ENCODE assay signal across 36 cellular contexts in the genomic region with DNA sequence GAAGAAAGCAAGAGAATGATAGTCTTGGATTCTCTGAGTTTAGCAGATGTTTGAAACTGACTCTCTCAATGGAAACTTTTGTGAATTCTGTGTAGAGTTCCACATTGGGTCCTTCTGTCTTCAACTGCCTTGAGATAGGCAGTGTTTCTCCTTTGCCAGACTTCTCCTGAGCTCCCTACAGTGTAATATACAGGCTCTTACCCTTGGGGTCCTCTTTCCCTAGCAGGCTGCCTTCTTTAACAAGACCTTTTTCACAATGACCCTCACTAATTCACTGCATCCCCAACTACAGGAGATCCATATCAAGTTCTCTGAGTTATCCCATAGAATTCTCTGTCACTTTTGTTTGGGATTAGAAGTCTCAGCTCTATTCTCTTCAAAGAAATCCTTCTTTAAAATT.
"Had no signal": no experiment of that assay in that cellular context is flagged by ENCODE, and none has a peak within 500 bp of the region (broad histone marks: within the 10 kb centered on the region; RNA-seq: fewer than 3 reads in every experiment).

No MANE protein-coding gene starts in this region.

- H3K9me3 ChIP-seq: adrenal gland had no signal

- DNase-seq: activated CD4-positive, alpha-beta memory T cell treated with anti-CD3 and anti-CD28 coated beads for 36 hours; activated CD4-positive, alpha-beta T cell treated with anti-CD3 and anti-CD28 coated beads for 4 hours; activated CD4-positive, alpha-beta T cell treated with anti-CD3 and anti-CD28 coated beads, Interleukin-2, amount 10 ng/mL, durations not matched to agents 24 days and 14 days; activated CD4-positive, alpha-beta T cell treated with anti-CD3 and anti-CD28 coated beads, Interleukin-2, amount 50 U/mL, for 1 hour; activated CD4-positive, alpha-beta T cell treated with anti-CD3 and anti-CD28 coated beads, Interleukin-2, amount 50 U/mL, for 4 hours; activated CD4-positive, CD25-positive, alpha-beta regulatory T cell; activated CD8-positive, alpha-beta memory T cell treated with anti-CD3 and anti-CD28 coated beads, Interleukin-2, amount 50 U/mL, for 4 hours; activated CD8-positive, alpha-beta T cell treated with anti-CD3 and anti-CD28 coated beads for 36 hours; activated effector memory CD4-positive, alpha-beta T cell treated with anti-CD3 and anti-CD28 coated beads, Interleukin-2, amount 50 U/mL, for 16 hours; activated gamma-delta T cell treated with Interleukin-2 at 50 U/mL for 16 hours; activated naive CD4-positive, alpha-beta T cell; activated naive CD4-positive, alpha-beta T cell treated with anti-CD3 and anti-CD28 coated beads for 36 hours; activated naive CD4-positive, alpha-beta T cell treated with anti-CD3 and anti-CD28 coated beads, Interleukin-2, amount 50 U/mL, for 16 hours; activated naive CD8-positive, alpha-beta T cell treated with anti-CD3 and anti-CD28 coated beads for 36 hours; activated T-cell treated with anti-CD3 and anti-CD28 coated beads for 4 hours; activated T-cell treated with anti-CD3 and anti-CD28 coated beads, Interleukin-2, amount 50 U/mL, for 1 hour; activated T-cell treated with anti-CD3 and anti-CD28 coated beads, Interleukin-2, amount 50 U/mL, for 4 hours; activated T-cell treated with anti-CD3 and anti-CD28 coated beads, Interleukin-2, amount 50 U/mL, for 72 hours; adrenal gland; amniotic stem cell; aorta; central memory CD4-positive, alpha-beta T cell; T-helper 1 cell; T-helper 2 cell; T-helper 9 cell had no signal

- ATAC-seq: activated CD4-positive, CD25-positive, alpha-beta regulatory T cell treated with anti-CD3 and anti-CD28 coated beads, Interleukin-2, amount 50 U/mL, for 24 hours; activated CD8-positive, alpha-beta T cell treated with anti-CD3 and anti-CD28 coated beads for 36 hours; activated naive CD4-positive, alpha-beta T cell treated with anti-CD3 and anti-CD28 coated beads, Interleukin-2, amount 50 U/mL, for 72 hours; activated T-cell treated with anti-CD3 and anti-CD28 coated beads, Interleukin-2, amount 50 U/mL, for 4 hours; activated T-cell treated with anti-CD3 and anti-CD28 coated beads, Interleukin-2, amount 50 U/mL, for 72 hours; activated T-helper 17 cell treated with anti-CD3 and anti-CD28 coated beads, Interleukin-2, amount 50 U/mL, for 72 hours had no signal

- H3K27ac Mint-ChIP-seq: activated CD4-positive, alpha-beta memory T cell treated with anti-CD3 and anti-CD28 coated beads for 36 hours; activated CD4-positive, alpha-beta T cell treated with anti-CD3 and anti-CD28 coated beads, Interleukin-2, amount 10 ng/mL, durations not matched to agents 24 days and 14 days; activated CD8-positive, alpha-beta T cell treated with anti-CD3 and anti-CD28 coated beads for 36 hours; activated naive CD4-positive, alpha-beta T cell treated with anti-CD3 and anti-CD28 coated beads for 36 hours; activated naive CD4-positive, alpha-beta T cell treated with anti-CD3 and anti-CD28 coated beads, Interleukin-2, amount 50 U/mL, for 72 hours; activated naive CD8-positive, alpha-beta T cell treated with anti-CD3 and anti-CD28 coated beads for 36 hours; activated T-cell treated with anti-CD3 and anti-CD28 coated beads, Interleukin-2, amount 50 U/mL, for 72 hours; activated T-helper 1 cell treated with anti-CD3 and anti-CD28 coated beads, Interleukin-12 subunit alpha, Interleukin-12 subunit beta, Interleukin-2, Interleukin-4 antibody, amounts not matched to agents 30 ng/mL and 10 ng/mL and 1 ng/mL, durations not matched to agents 14 hours and 24 hours and 36 hours; activated T-helper 17 cell treated with anti-CD3 and anti-CD28 coated beads, Interleukin-2, amount 50 U/mL, for 72 hours; T-helper 1 cell treated with Interleukin-12 subunit alpha and Interleukin-12 subunit beta and Interleukin-4 antibody, amounts not matched to agents 30 μg/mL and 1 μg/mL, for 36 hours; T-helper 2 cell treated with Interferon-gamma antibody and Interleukin-4, amounts not matched to agents 5 μg/mL and 100 μg/mL, for 36 hours had no signal

- H3K36me3 Mint-ChIP-seq: activated CD4-positive, alpha-beta memory T cell treated with anti-CD3 and anti-CD28 coated beads for 36 hours; activated naive CD4-positive, alpha-beta T cell treated with anti-CD3 and anti-CD28 coated beads, Interleukin-2, amount 50 U/mL, for 72 hours; activated naive CD8-positive, alpha-beta T cell treated with anti-CD3 and anti-CD28 coated beads for 36 hours had no signal

- H3K36me3 ChIP-seq: adrenal gland, cardiac muscle cell had no signal

- H3K4me1 Mint-ChIP-seq: activated CD4-positive, alpha-beta T cell treated with anti-CD3 and anti-CD28 coated beads, Interleukin-2, amount 10 ng/mL, durations not matched to agents 24 days and 14 days; activated naive CD8-positive, alpha-beta T cell treated with anti-CD3 and anti-CD28 coated beads for 36 hours; activated T-helper 17 cell treated with anti-CD3 and anti-CD28 coated beads, Interleukin-2, amount 50 U/mL, for 72 hours had no signal

- H3K4me1 ChIP-seq: adrenal gland had no signal

- H3K27ac ChIP-seq: adrenal gland, cardiac muscle cell, VCaP had no signal

- H3K4me3 ChIP-seq: adrenal gland, cardiac muscle cell had no signal

- H3K27me3 ChIP-seq: adrenal gland, cardiac muscle cell had no signal

- FAIRE-seq: bronchial epithelial cell, TTC549 had no signal

- H3K27me3 Mint-ChIP-seq: activated CD4-positive, alpha-beta memory T cell treated with anti-CD3 and anti-CD28 coated beads for 36 hours; activated CD4-positive, alpha-beta T cell treated with anti-CD3 and anti-CD28 coated beads, Interleukin-2, amount 10 ng/mL, durations not matched to agents 24 days and 14 days; activated CD8-positive, alpha-beta T cell treated with anti-CD3 and anti-CD28 coated beads for 36 hours; activated T-helper 17 cell treated with anti-CD3 and anti-CD28 coated beads, Interleukin-2, amount 50 U/mL, for 72 hours; brain had no signal

- H3K4me3 Mint-ChIP-seq: activated CD4-positive, alpha-beta memory T cell treated with anti-CD3 and anti-CD28 coated beads for 36 hours; activated CD4-positive, alpha-beta T cell treated with anti-CD3 and anti-CD28 coated beads, Interleukin-2, amount 10 ng/mL, durations not matched to agents 24 days and 14 days; activated CD8-positive, alpha-beta T cell treated with anti-CD3 and anti-CD28 coated beads for 36 hours; activated naive CD4-positive, alpha-beta T cell treated with anti-CD3 and anti-CD28 coated beads for 36 hours; activated naive CD8-positive, alpha-beta T cell treated with anti-CD3 and anti-CD28 coated beads for 36 hours; activated T-cell treated with anti-CD3 and anti-CD28 coated beads, Interleukin-2, amount 50 U/mL, for 4 hours; activated T-cell treated with anti-CD3 and anti-CD28 coated beads, Interleukin-2, amount 50 U/mL, for 72 hours; activated T-helper 1 cell treated with anti-CD3 and anti-CD28 coated beads, Interleukin-12 subunit alpha, Interleukin-12 subunit beta, Interleukin-2, Interleukin-4 antibody, amounts not matched to agents 30 ng/mL and 10 ng/mL and 1 ng/mL, durations not matched to agents 14 hours and 24 hours and 36 hours; activated T-helper 17 cell treated with anti-CD3 and anti-CD28 coated beads, Interleukin-2, amount 50 U/mL, for 72 hours; T-helper 1 cell treated with Interleukin-12 subunit alpha and Interleukin-12 subunit beta and Interleukin-4 antibody, amounts not matched to agents 30 μg/mL and 1 μg/mL, for 36 hours; T-helper 2 cell treated with Interferon-gamma antibody and Interleukin-4, amounts not matched to agents 5 μg/mL and 100 μg/mL, for 36 hours had no signal

- H3K9me3 Mint-ChIP-seq: activated T-helper 1 cell treated with anti-CD3 and anti-CD28 coated beads, Interleukin-12 subunit alpha, Interleukin-12 subunit beta, Interleukin-2, Interleukin-4 antibody, amounts not matched to agents 30 ng/mL and 10 ng/mL and 1 ng/mL, durations not matched to agents 14 hours and 24 hours and 36 hours; T-helper 1 cell treated with Interleukin-12 subunit alpha and Interleukin-12 subunit beta and Interleukin-4 antibody, amounts not matched to agents 30 μg/mL and 1 μg/mL, for 36 hours; T-helper 2 cell treated with Interferon-gamma antibody and Interleukin-4, amounts not matched to agents 5 μg/mL and 100 μg/mL, for 36 hours had no signal
